Comparison of ENCODE assay signal across 8 cellular contexts in the genomic region with DNA sequence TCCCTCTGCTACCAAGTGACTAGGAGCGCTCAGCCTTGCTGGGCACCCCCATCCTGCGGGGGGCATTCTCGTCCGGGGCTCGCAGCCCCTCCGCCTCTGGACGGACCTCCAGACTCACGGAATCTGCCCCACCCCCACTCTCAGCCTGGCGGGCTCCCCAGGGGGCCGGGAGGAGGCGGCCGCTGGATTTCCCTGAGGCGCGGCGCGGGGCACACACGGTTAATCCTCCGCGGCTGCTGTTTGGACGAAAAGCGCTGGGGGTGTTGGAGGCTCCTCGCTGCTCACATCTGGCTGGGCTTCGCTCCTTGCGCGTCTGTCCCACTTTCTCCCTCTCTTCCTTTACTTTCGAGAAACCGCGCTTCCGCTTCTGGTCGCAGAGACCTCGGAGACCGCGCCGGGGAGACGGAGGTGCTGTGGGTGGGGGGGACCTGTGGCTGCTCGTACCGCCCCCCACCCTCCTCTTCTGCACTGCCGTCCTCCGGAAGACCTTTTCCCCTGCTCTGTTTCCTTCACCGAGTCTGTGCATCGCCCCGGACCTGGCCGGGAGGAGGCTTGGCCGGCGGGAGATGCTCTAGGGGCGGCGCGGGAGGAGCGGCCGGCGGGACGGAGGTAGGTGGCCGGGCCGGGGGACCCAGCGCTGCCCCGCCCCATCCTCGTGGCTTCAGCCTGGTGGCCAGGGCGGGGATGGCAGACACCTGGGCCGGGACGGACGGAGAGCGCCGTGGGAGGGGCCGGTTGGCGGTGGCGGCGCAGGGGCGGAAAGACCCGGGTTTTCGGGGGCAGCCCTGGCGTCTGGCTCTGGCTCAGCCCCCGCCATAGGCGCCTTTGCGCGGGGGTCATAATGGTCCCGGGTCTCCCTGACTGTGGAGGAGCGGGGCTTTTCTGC. TPM values are rescaled to one million over a fixed set of nuclear protein-coding genes. Genes with fewer than 3 reads are reported as not detected.
DNase-seq lines count a peak whose midpoint lies in the region; ATAC-seq and TF ChIP-seq lines count a peak whose summit lies in the region.

A gene with protein sequence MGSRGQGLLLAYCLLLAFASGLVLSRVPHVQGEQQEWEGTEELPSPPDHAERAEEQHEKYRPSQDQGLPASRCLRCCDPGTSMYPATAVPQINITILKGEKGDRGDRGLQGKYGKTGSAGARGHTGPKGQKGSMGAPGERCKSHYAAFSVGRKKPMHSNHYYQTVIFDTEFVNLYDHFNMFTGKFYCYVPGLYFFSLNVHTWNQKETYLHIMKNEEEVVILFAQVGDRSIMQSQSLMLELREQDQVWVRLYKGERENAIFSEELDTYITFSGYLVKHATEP (plus strand): TSS at position 284 of the 886 bp plus-strand sequence. CDS start 19,800 bp downstream, outside the sequence.

- peak within 1 kb of the TSS; percentile 82 to 89 (median 88) for H3K4me3 Mint-ChIP-seq in CD4-positive, CD25-positive, alpha-beta regulatory T cell
- peak within 1 kb of the TSS; percentile 70 for H3K4me3 Mint-ChIP-seq in activated T-helper 2 cell treated with anti-CD3 and anti-CD28 coated beads, Interferon-gamma antibody, Interleukin-2, Interleukin-4, amounts not matched to agents 10 μg/mL and 5 μg/mL and 100 μg/mL, durations not matched to agents 14 hours and 24 hours and 36 hours (ENCODE audit: low read depth)

- peaks cover 0 to 2% (median 0%) of the 10 kb centered on the region in 7 donors for H3K9me3 Mint-ChIP-seq in CD4-positive, CD25-positive, alpha-beta regulatory T cell
- no peaks in the 10 kb centered on the region for H3K9me3 Mint-ChIP-seq in activated T-helper 2 cell treated with anti-CD3 and anti-CD28 coated beads, Interferon-gamma antibody, Interleukin-2, Interleukin-4, amounts not matched to agents 10 μg/mL and 5 μg/mL and 100 μg/mL, durations not matched to agents 14 hours and 24 hours and 36 hours

- DNase-seq in CD4-positive, CD25-positive, alpha-beta regulatory T cell = peak in 1 of 3 donors; percentile 23
- peak; percentile 65 for DNase-seq in Jurkat, Clone E6-1 (ENCODE audit: low read depth, low spot score)
- DNase-seq in activated T-helper 2 cell treated with anti-CD3 and anti-CD28 coated beads, Interferon-gamma antibody, Interleukin-2, Interleukin-4, amounts not matched to agents 10 μg/mL and 5 μg/mL and 100 μg/mL, durations not matched to agents 14 hours and 24 hours and 36 hours (ENCODE audit: low spot score) = no peak
- DNase-seq in germinal center (ENCODE audit: low spot score) (peak; percentile 38), osteoblast (ENCODE audit: insufficient read length, low spot score, missing footprints) (peak; percentile 83), NCI-H446 (lab: John Stamatoyannopoulos, UW) (no peak), NCI-H2107 treated with DMSO at 0.1 percent for 48 hours (lab: John Stamatoyannopoulos, UW; ENCODE audit: unreplicated experiment) (no peak)

- no peak for TF ChIP-seq CTCF in osteoblast (IDR thresholded peaks at IDR 0.05; ENCODE audit: extremely low read depth, low read depth, low read length)

- ATAC-seq in CD4-positive, CD25-positive, alpha-beta regulatory T cell (ENCODE audit: low read depth in 2 of 2) = peak; percentile 45 to 61
- no peak for ATAC-seq in GM21723 (IDR thresholded peaks at IDR 0.05; ENCODE audit: unreplicated experiment)

- H2AFZ ChIP-seq in osteoblast (ENCODE audit: low read length) = peak within 1 kb of the TSS; percentile 79

- no peak within 1 kb of the TSS for H3K4me3 ChIP-seq in CD4-positive, CD25-positive, alpha-beta regulatory T cell (ENCODE audit: low read depth, low read length)
- H3K4me3 ChIP-seq in Jurkat, Clone E6-1 (ENCODE audit: low read length) = peak within 1 kb of the TSS; percentile 53
- peak within 1 kb of the TSS; percentile 74 for H3K4me3 ChIP-seq in osteoblast (ENCODE audit: insufficient read depth, low read length)

- H3K27ac ChIP-seq in CD4-positive, CD25-positive, alpha-beta regulatory T cell (ENCODE audit: insufficient read depth, low read length, poor library complexity, severe bottlenecking) = no peak within 1 kb of the TSS
- H3K27ac ChIP-seq in osteoblast (ENCODE audit: low read depth, low read length) = peak within 1 kb of the TSS; percentile 25

- H3K4me2 ChIP-seq in osteoblast (ENCODE audit: insufficient read depth, low read length) = peak within 1 kb of the TSS; percentile 86

- H3K27me3 ChIP-seq in CD4-positive, CD25-positive, alpha-beta regulatory T cell (ENCODE audit: control insufficient read depth, insufficient read depth, low read length) = peaks cover 3% of the 10 kb centered on the region
- peaks cover 26% of the 10 kb centered on the region for H3K27me3 ChIP-seq in osteoblast (ENCODE audit: insufficient read depth, low read length)

- H4K20me1 ChIP-seq in osteoblast (ENCODE audit: insufficient read depth, low read length) = no peaks in the 10 kb centered on the region

- H3K4me1 Mint-ChIP-seq in CD4-positive, CD25-positive, alpha-beta regulatory T cell = peaks cover 0 to 14% (median 7%) of the 10 kb centered on the region in 4 donors
- H3K4me1 Mint-ChIP-seq in activated T-helper 2 cell treated with anti-CD3 and anti-CD28 coated beads, Interferon-gamma antibody, Interleukin-2, Interleukin-4, amounts not matched to agents 10 μg/mL and 5 μg/mL and 100 μg/mL, durations not matched to agents 14 hours and 24 hours and 36 hours (ENCODE audit: low read depth) = peaks cover 4% of the 10 kb centered on the region

- H3K4me1 ChIP-seq in CD4-positive, CD25-positive, alpha-beta regulatory T cell (ENCODE audit: control insufficient read depth, insufficient read depth, low read length, poor library complexity, severe bottlenecking) = peaks cover 12% of the 10 kb centered on the region
- peaks cover 52% of the 10 kb centered on the region for H3K4me1 ChIP-seq in osteoblast (ENCODE audit: insufficient read depth, low read length)

- no peaks in the 10 kb centered on the region for H3K79me2 ChIP-seq in osteoblast (ENCODE audit: insufficient read depth, low read length)

- H3K36me3 ChIP-seq in CD4-positive, CD25-positive, alpha-beta regulatory T cell (ENCODE audit: control insufficient read depth, insufficient read depth, low read length) = no peaks in the 10 kb centered on the region
- no peaks in the 10 kb centered on the region for H3K36me3 ChIP-seq in osteoblast (ENCODE audit: insufficient read depth, low read length)

- H3K36me3 Mint-ChIP-seq in CD4-positive, CD25-positive, alpha-beta regulatory T cell = no peaks in the 10 kb centered on the region
- no peaks in the 10 kb centered on the region for H3K36me3 Mint-ChIP-seq in activated T-helper 2 cell treated with anti-CD3 and anti-CD28 coated beads, Interferon-gamma antibody, Interleukin-2, Interleukin-4, amounts not matched to agents 10 μg/mL and 5 μg/mL and 100 μg/mL, durations not matched to agents 14 hours and 24 hours and 36 hours (ENCODE audit: low read depth)

- intact Hi-C loops in activated T-helper 2 cell treated with anti-CD3 and anti-CD28 coated beads, Interferon-gamma antibody, Interleukin-2, Interleukin-4, amounts not matched to agents 10 μg/mL and 5 μg/mL and 100 μg/mL, durations not matched to agents 14 hours and 24 hours and 36 hours (cut with micrococcal nuclease) = no loop called here

- H3K9me3 ChIP-seq in CD4-positive, CD25-positive, alpha-beta regulatory T cell (ENCODE audit: control insufficient read depth in 2 of 2, low read length in 2 of 2) = no peaks in the 10 kb centered on the region
- no peaks in the 10 kb centered on the region for H3K9me3 ChIP-seq in osteoblast (ENCODE audit: low read depth, low read length)

- peak within 1 kb of the TSS in 1 of 3 donors; percentile 46 for H3K27ac Mint-ChIP-seq in CD4-positive, CD25-positive, alpha-beta regulatory T cell
- no peak within 1 kb of the TSS for H3K27ac Mint-ChIP-seq in activated T-helper 2 cell treated with anti-CD3 and anti-CD28 coated beads, Interferon-gamma antibody, Interleukin-2, Interleukin-4, amounts not matched to agents 10 μg/mL and 5 μg/mL and 100 μg/mL, durations not matched to agents 14 hours and 24 hours and 36 hours

- peaks cover 73% of the 10 kb centered on the region for H3K27me3 Mint-ChIP-seq in CD4-positive, CD25-positive, alpha-beta regulatory T cell
- H3K27me3 Mint-ChIP-seq in activated T-helper 2 cell treated with anti-CD3 and anti-CD28 coated beads, Interferon-gamma antibody, Interleukin-2, Interleukin-4, amounts not matched to agents 10 μg/mL and 5 μg/mL and 100 μg/mL, durations not matched to agents 14 hours and 24 hours and 36 hours (ENCODE audit: low read depth) = peaks cover 54% of the 10 kb centered on the region

RNA-seq across cellular contexts. Expression of the gene that starts here (rescaled TPM):
- total RNA-seq in CD4-positive, CD25-positive, alpha-beta regulatory T cell = not detected
- not detected for polyA plus RNA-seq in CD4-positive, CD25-positive, alpha-beta regulatory T cell
- polyA plus RNA-seq in Jurkat, Clone E6-1 (2012; ENCODE audit: insufficient read depth, insufficient read length) = 0.82 TPM
- not detected in 2 replicates for total RNA-seq in activated T-helper 2 cell treated with anti-CD3 and anti-CD28 coated beads, Interferon-gamma antibody, Interleukin-2, Interleukin-4, amounts not matched to agents 10 μg/mL and 5 μg/mL and 100 μg/mL, durations not matched to agents 14 hours and 24 hours and 36 hours
- 13.8 and 14.4 TPM in 2 replicates for total RNA-seq in osteoblast

Comparison
In these comparisons a context has a peak if more than half of its experiments do, and no peak if none do; other contexts are left out.
1. RNA of the gene that starts here (total RNA-seq): 13.8 to 14.4 TPM in osteoblast; not detected in CD4-positive, CD25-positive, alpha-beta regulatory T cell (single experiment) and not detected in activated T-helper 2 cell treated with anti-CD3 and anti-CD28 coated beads, Interferon-gamma antibody, Interleukin-2, Interleukin-4, amounts not matched to agents 10 μg/mL and 5 μg/mL and 100 μg/mL, durations not matched to agents 14 hours and 24 hours and 36 hours; every median in the first group is over 10 times any median in the second.
2. Peak in ATAC-seq in CD4-positive, CD25-positive, alpha-beta regulatory T cell; RNA of the gene not detected or under 1 TPM.
3. DNase-seq: peak in Jurkat, Clone E6-1 (single experiment), germinal center (single experiment) and osteoblast (single experiment); none in activated T-helper 2 cell treated with anti-CD3 and anti-CD28 coated beads, Interferon-gamma antibody, Interleukin-2, Interleukin-4, amounts not matched to agents 10 μg/mL and 5 μg/mL and 100 μg/mL, durations not matched to agents 14 hours and 24 hours and 36 hours (single experiment), NCI-H446 (0 of 2) and NCI-H2107 treated with DMSO at 0.1 percent for 48 hours (single experiment).